Comparison of ENCODE assay signal across 28 cellular contexts in the genomic region with DNA sequence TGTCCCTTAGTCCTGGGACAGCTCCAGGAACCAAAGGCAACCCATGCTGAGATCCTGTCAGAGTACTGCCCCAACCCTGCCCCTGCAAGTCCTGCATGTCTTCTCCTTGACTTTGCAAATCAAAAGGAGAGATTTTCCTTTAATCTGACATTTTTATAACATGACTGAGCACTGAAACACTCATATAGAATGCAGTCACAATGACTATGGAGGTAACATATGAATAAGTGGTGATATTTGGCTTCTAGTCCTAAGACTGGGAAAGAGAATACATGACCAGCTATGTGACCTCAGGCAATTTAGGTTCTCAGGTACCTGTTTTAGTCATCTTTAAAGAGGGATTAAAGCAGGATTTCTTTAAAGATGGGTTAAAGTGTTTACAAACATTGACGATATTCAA.
"Had no signal": no experiment of that assay in that cellular context is flagged by ENCODE, and none has a peak within 500 bp of the region (broad histone marks: within the 10 kb centered on the region; RNA-seq: fewer than 3 reads in every experiment).

No MANE protein-coding gene starts in this region.

- DNase-seq: activated CD4-positive, alpha-beta T cell treated with anti-CD3 and anti-CD28 coated beads for 48 hours; activated CD4-positive, alpha-beta T cell treated with anti-CD3 and anti-CD28 coated beads, Interleukin-2, amount 50 U/mL, for 1 hour; activated CD4-positive, alpha-beta T cell treated with anti-CD3 and anti-CD28 coated beads, Interleukin-2, amount 50 U/mL, for 48 hours; activated CD8-positive, alpha-beta memory T cell treated with anti-CD3 and anti-CD28 coated beads for 24 hours; activated CD8-positive, alpha-beta T cell treated with anti-CD3 and anti-CD28 coated beads for 36 hours; activated effector memory CD4-positive, alpha-beta T cell treated with Interleukin-2 at 50 U/mL for 16 hours; activated gamma-delta T cell treated with Interleukin-2 at 50 U/mL for 16 hours; activated naive CD4-positive, alpha-beta T cell treated with anti-CD3 and anti-CD28 coated beads, Interleukin-2, amount 50 U/mL, for 16 hours; activated naive CD4-positive, alpha-beta T cell treated with Interleukin-2 at 50 U/mL for 16 hours; activated T-cell treated with anti-CD3 and anti-CD28 coated beads, Interleukin-2, amount 50 U/mL, for 4 hours; amniotic stem cell; anterior cingulate cortex; brain microvascular endothelial cell; caudate nucleus; cerebellar nuclear complex; colonic mucosa; effector CD8-positive, alpha-beta T cell; erythroblast; foreskin melanocyte; heart right ventricle; T-helper 1 cell; T-helper 17 cell; T1000 had no signal

- H2AFZ ChIP-seq: hepatocyte had no signal

- H3K27ac ChIP-seq: brain microvascular endothelial cell, colonic mucosa, esophagus muscularis mucosa, gastroesophageal sphincter, heart right ventricle, hepatocyte had no signal

- H3K79me2 ChIP-seq: hepatocyte had no signal

- H3K27me3 ChIP-seq: brain microvascular endothelial cell, colonic mucosa, esophagus muscularis mucosa, gastroesophageal sphincter, heart right ventricle, hepatocyte had no signal

- H3K36me3 ChIP-seq: brain microvascular endothelial cell, colonic mucosa, esophagus muscularis mucosa, gastroesophageal sphincter, heart right ventricle had no signal

- H3K4me2 ChIP-seq: hepatocyte had no signal

- H3K9me3 ChIP-seq: colonic mucosa, esophagus muscularis mucosa, gastroesophageal sphincter, heart right ventricle had no signal

- H3K4me3 ChIP-seq: colonic mucosa, esophagus muscularis mucosa, gastroesophageal sphincter, heart right ventricle, hepatocyte had no signal

- H3K4me1 ChIP-seq: colonic mucosa, esophagus muscularis mucosa, gastroesophageal sphincter, heart right ventricle had no signal

- ATAC-seq: activated CD4-positive, CD25-positive, alpha-beta regulatory T cell treated with anti-CD3 and anti-CD28 coated beads, Interleukin-2, amount 50 U/mL, for 24 hours; activated CD8-positive, alpha-beta T cell treated with anti-CD3 and anti-CD28 coated beads for 36 hours; activated T-cell treated with anti-CD3 and anti-CD28 coated beads, Interleukin-2, amount 50 U/mL, for 4 hours; activated T-helper 17 cell treated with anti-CD3 and anti-CD28 coated beads, Interleukin-2, amount 50 U/mL, for 72 hours; gastroesophageal sphincter; heart right ventricle; T-helper 17 cell had no signal
